ENCODE assay signal across 9 cellular contexts in the genomic region with DNA sequence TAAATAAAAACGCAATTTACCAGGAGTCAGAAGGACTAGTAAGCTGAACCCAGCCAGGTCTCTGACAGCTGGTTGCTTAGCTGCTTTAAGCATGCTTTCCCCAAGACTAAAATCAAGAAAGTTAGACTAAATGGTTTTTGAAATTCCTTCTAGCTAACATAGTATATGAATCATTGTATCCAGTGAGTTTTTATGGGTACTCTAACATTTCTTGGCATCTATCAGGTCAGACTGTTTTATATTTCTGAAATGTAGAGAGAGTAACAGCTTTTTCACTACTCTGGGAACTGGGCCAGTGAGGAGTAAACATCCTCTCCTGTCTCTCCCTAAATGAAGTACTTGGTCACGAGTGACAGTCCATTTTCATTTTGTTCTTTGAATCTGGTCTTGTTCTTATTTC. TPM values are rescaled to one million over a fixed set of nuclear protein-coding genes. Genes with fewer than 3 reads are reported as not detected.
DNase-seq lines count a peak whose midpoint lies in the region; ATAC-seq and TF ChIP-seq lines count a peak whose summit lies in the region.
"Had no signal": no experiment of that assay in that cellular context is flagged by ENCODE, and none has a peak within 500 bp of the region (broad histone marks: within the 10 kb centered on the region; RNA-seq: fewer than 3 reads in every experiment).

No MANE protein-coding gene starts in this region.

- peak overlapping the region; percentile 4 for H3K4me3 ChIP-seq in astrocyte of the cerebellum (ENCODE audit: low read depth, low read length)
- no peak overlapping the region for H3K4me3 ChIP-seq in upper lobe of right lung

- H3K4me1 ChIP-seq in upper lobe of right lung: peaks cover 9% of the 10 kb centered on the region

- no peaks in the 10 kb centered on the region for H3K27me3 ChIP-seq in upper lobe of right lung

- in situ Hi-C loops in astrocyte of the cerebellum (cut with HindIII; ENCODE audit: low sequenced_read_pairs): loop anchor here (5.0 kb wide), 1 partner anchor 34 kb away; no protein-coding TSS in a partner anchor

- intact Hi-C loops in upper lobe of right lung (cut with DNase I): no loop called here

- H3K36me3 Mint-ChIP-seq in T-helper 17 cell (ENCODE audit: low read depth): no peaks in the 10 kb centered on the region

- H3K9me3 ChIP-seq in upper lobe of right lung (no peaks in the 10 kb centered on the region), T-helper 17 cell (ENCODE audit: control insufficient read depth, low read length, poor library complexity, severe bottlenecking) (no peaks in the 10 kb centered on the region)

- peak; percentile 24 for DNase-seq in NCI-H2171 treated with DMSO at 0.1 percent for 48 hours (lab: John Stamatoyannopoulos, UW)
- DNase-seq in NCI-H2171 (lab: John Stamatoyannopoulos, UW): no peak
- DNase-seq in astrocyte of the cerebellum (ENCODE audit: low read depth): peak; percentile 88
- peak; percentile 38 for DNase-seq in kidney glomerular epithelial cell (lab: John Stamatoyannopoulos, UW)
- no peak for DNase-seq in upper lobe of right lung
- DNase-seq in T-helper 17 cell: no peak

- peaks cover 4% of the 10 kb centered on the region for H3K36me3 ChIP-seq in upper lobe of right lung

- peaks cover 22% of the 10 kb centered on the region for H3K4me1 Mint-ChIP-seq in T-helper 17 cell

- H3K27me3 Mint-ChIP-seq in T-helper 17 cell: no peaks in the 10 kb centered on the region
- H3K27me3 Mint-ChIP-seq: B cell had no signal

- H3K27ac ChIP-seq in upper lobe of right lung: peak overlapping the region; percentile 24

- TF ChIP-seq CTCF in astrocyte of the cerebellum (IDR thresholded peaks at IDR 0.05; ENCODE audit: low read depth, low read length, missing control alignments) (no peak), upper lobe of right lung (IDR thresholded peaks at IDR 0.05) (no peak)

- ATAC-seq in upper lobe of right lung: peak; percentile 57
- no peak for ATAC-seq in GM21619 (IDR thresholded peaks at IDR 0.05; ENCODE audit: unreplicated experiment)
- no peak for ATAC-seq in HG03521 (IDR thresholded peaks at IDR 0.05; ENCODE audit: unreplicated experiment)
- no peak for ATAC-seq in T-helper 17 cell

- no peak overlapping the region for H3K4me3 Mint-ChIP-seq in T-helper 17 cell
- H3K4me3 Mint-ChIP-seq: B cell had no signal

- no peak overlapping the region for H3K27ac Mint-ChIP-seq in T-helper 17 cell
- H3K27ac Mint-ChIP-seq: B cell had no signal

RNA-seq across cellular contexts. Expression of gene PKN2, which starts 47.4 kb away (rescaled TPM):
- total RNA-seq in upper lobe of right lung: 45.8 TPM
- total RNA-seq in T-helper 17 cell: 10 to 100 TPM; 35.0 to 42.6 TPM

Comparison
In these comparisons a context has a peak if more than half of its experiments do, and no peak if none do; other contexts are left out.
1. DNase-seq: peak in NCI-H2171 treated with DMSO at 0.1 percent for 48 hours (single experiment), astrocyte of the cerebellum (single experiment) and kidney glomerular epithelial cell (single experiment); none in NCI-H2171 (single experiment), upper lobe of right lung (single experiment) and T-helper 17 cell (0 of 3).